ENCODE assay signal across 11 cellular contexts in the genomic region with DNA sequence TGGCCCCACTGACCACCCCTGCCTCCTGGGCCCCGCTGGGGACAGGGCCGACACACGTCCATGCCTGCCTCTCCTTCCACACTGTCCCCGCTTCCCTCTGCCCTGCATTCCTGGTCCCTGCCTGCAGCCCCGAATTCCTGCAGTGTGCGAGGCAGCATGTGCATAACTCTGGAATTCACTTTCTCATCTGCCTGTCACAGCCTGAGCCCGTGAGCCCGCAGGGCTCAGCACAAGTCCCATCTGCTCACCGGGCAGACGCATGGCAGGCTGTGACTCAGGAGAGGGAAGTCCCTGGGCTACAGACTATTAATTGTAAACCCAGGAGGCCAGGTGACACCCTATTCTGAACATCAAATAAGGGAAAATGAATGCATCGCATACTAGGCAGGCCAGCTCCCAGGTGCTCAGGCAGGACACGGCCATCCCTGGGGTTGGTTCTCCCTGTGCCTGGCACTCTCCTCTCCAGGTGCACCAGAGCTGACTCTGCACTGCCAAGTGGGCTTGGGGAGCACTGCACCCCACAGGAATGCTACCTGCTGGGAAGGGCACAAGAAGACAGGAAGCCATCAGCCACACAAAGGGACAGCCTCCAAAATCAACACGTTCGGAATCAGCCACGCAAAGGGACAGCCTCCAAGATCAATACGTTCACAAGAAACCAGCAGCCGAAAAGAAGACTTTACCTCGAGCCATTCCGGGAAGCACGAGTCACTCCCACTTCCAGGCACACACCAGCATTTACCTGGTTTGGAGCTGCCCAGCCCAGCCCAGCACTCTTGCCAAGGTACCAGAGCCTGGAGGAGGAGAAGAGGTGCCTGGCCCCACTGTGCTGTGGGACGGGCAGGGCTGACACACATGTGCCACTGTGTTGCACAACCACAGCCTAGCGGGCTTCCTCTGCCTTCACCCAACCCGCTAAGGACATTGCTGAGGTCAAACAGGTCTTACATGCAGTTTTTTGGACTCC.
DNase-seq lines count a peak whose midpoint lies in the region; ATAC-seq and TF ChIP-seq lines count a peak whose summit lies in the region.
"Had no signal": no experiment of that assay in that cellular context is flagged by ENCODE, and none has a peak within 500 bp of the region (broad histone marks: within the 10 kb centered on the region; RNA-seq: fewer than 3 reads in every experiment).

No MANE protein-coding gene starts in this region.

- H3K27me3 Mint-ChIP-seq in type B pancreatic cell, result peaks cover 14% of the 10 kb centered on the region

- no peak for TF ChIP-seq CTCF in RWPE1 (conservative IDR thresholded peaks at IDR 0.05; ENCODE audit: low read depth)
- TF ChIP-seq CTCF in type B pancreatic cell (conservative IDR thresholded peaks at IDR 0.05), result no peak

- H3K4me3 Mint-ChIP-seq in type B pancreatic cell, result peak overlapping the region; percentile 22
- H3K4me3 Mint-ChIP-seq: nephron progenitor cell had no signal

- H3K36me3 Mint-ChIP-seq in type B pancreatic cell, result no peaks in the 10 kb centered on the region

- no peak for ATAC-seq in GM21381 (IDR thresholded peaks at IDR 0.05; ENCODE audit: unreplicated experiment)

- DNase-seq in NCI-H82 (lab: John Stamatoyannopoulos, UW) (peak; percentile 70), NCI-H82 treated with DMSO at 0.1 percent for 48 hours (lab: John Stamatoyannopoulos, UW; ENCODE audit: unreplicated experiment) (no peak), RWPE1 (ENCODE audit: low spot score) (peak; percentile 86), kidney tubule cell (ENCODE audit: low spot score) (peak; percentile 96), type B pancreatic cell (ENCODE audit: extremely low spot score, unreplicated experiment) (no peak), NCI-H1105 (lab: John Stamatoyannopoulos, UW) (no peak), dermis blood vessel endothelial cell (no peak)
- DNase-seq: activated CD8-positive, alpha-beta memory T cell treated with anti-CD3 and anti-CD28 coated beads, Interleukin-2, amount 50 U/mL, for 48 hours; nephron progenitor cell; NK-92 treated with Interleukin-12 subunit alpha and Interleukin-12 subunit beta, amount 100 ng/mL, for 24 hours had no signal

- H3K27ac Mint-ChIP-seq in type B pancreatic cell, result peak overlapping the region; percentile 78

- peaks cover 30% of the 10 kb centered on the region for H3K4me1 Mint-ChIP-seq in type B pancreatic cell (ENCODE audit: unreplicated experiment)

- POLR2A ChIA-PET in RWPE1 (lab: Yijun Ruan, JAX; ENCODE audit: low non-redundant PET), result no interaction called here

- CTCF ChIA-PET in RWPE1 (lab: Yijun Ruan, JAX), result interaction anchor here (0.5 to 0.7 kb wide), 3 partner anchors 13 to 72 kb away, joined by 3 to 4 read pairs (median 3); no protein-coding TSS in a partner anchor

- peak overlapping the region; percentile 100 for H3K27ac ChIP-seq in RWPE1

- H3K9me3 Mint-ChIP-seq in type B pancreatic cell, result no peaks in the 10 kb centered on the region
- H3K9me3 Mint-ChIP-seq: nephron progenitor cell had no signal

Comparison
In these comparisons a context has a peak if more than half of its experiments do, and no peak if none do; other contexts are left out.
1. DNase-seq: peak in NCI-H82 (single experiment), RWPE1 (single experiment) and kidney tubule cell (single experiment); none in NCI-H82 treated with DMSO at 0.1 percent for 48 hours (single experiment), type B pancreatic cell (single experiment), NCI-H1105 (single experiment) and dermis blood vessel endothelial cell (single experiment).